Comparison of ENCODE assay signal across 18 cellular contexts in genomic region chr13:73828811-73829210, GRCh38.
"Had no signal": no experiment of that assay in that cellular context is flagged by ENCODE, and none has a peak within 500 bp of the region (broad histone marks: within the 10 kb centered on the region; RNA-seq: fewer than 3 reads in every experiment).

No MANE protein-coding gene starts in this region.

- H3K27ac ChIP-seq: adrenal gland, body of pancreas, transverse colon had no signal

- H3K9me3 ChIP-seq: adrenal gland, body of pancreas, transverse colon had no signal

- H3K27ac Mint-ChIP-seq: endodermal cell, progenitor cell of endocrine pancreas had no signal

- H3K27me3 Mint-ChIP-seq: central memory CD8-positive, alpha-beta T cell; naive B cell; progenitor cell of endocrine pancreas had no signal

- H3K27me3 ChIP-seq: adrenal gland, body of pancreas, transverse colon had no signal

- H3K36me3 ChIP-seq: adrenal gland, transverse colon had no signal

- DNase-seq: activated naive CD4-positive, alpha-beta T cell; adrenal gland; body of pancreas; cortex of kidney; endodermal cell; hypothalamus; left colon; naive B cell; nucleus accumbens; right cardiac atrium; small intestine; substantia nigra; T-helper 1 cell; transverse colon had no signal

- H3K4me3 ChIP-seq: adrenal gland, body of pancreas, lung, transverse colon had no signal

- H3K4me3 Mint-ChIP-seq: central memory CD8-positive, alpha-beta T cell; endodermal cell; naive B cell had no signal

- H3K9me3 Mint-ChIP-seq: central memory CD8-positive, alpha-beta T cell; endodermal cell; naive B cell had no signal

- H3K4me1 ChIP-seq: adrenal gland, body of pancreas had no signal

- ATAC-seq: body of pancreas, esophagus mucosa, left colon, right cardiac atrium had no signal
